Comparison of ENCODE assay signal across 8 cellular contexts in the genomic region with DNA sequence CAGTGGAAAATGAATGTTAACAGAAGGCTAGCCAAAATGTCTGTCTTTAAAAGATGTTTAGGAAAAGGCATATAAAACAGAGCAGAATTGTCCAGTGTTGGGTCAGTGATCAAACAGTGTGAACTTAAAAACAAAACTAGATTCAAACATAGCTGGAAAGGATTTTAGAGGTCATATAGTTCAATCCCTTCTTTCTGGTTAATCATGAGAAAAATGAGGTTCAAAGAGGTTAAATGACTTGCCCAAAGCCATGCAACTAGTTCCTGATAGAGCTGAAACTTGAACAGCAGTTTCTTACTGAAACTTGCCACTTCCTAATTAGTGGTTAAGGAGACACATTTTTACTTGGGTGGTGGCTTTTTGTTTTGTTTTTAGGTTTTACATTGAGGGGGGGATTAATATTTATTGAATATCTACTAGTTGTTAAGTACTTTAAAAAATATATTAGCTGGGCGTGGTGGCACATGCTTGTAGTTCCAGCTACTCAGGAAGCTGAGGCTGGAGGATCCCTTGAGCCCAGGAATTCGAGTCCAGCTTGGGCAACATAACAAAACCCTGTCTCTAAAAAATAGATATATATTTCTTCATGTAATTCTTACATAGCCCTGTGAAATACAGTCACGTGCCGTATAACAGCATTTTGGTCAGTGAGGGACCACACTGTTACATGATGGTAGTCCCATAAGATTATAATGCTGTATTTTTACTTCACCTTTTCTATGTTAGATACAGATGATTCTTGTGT. TPM values are rescaled to one million over a fixed set of nuclear protein-coding genes. Genes with fewer than 3 reads are reported as not detected.
DNase-seq lines count a peak whose midpoint lies in the region; ATAC-seq and TF ChIP-seq lines count a peak whose summit lies in the region.

No MANE protein-coding gene starts in this region.

- no peaks in the 10 kb centered on the region for H3K9me3 ChIP-seq in CD8-positive, alpha-beta memory T cell (ENCODE audit: low read length)
- no peaks in the 10 kb centered on the region for H3K9me3 ChIP-seq in HEK293 (ENCODE audit: control insufficient read depth, insufficient read depth, low read depth, low read length)
- no peaks in the 10 kb centered on the region for H3K9me3 ChIP-seq in ascending aorta

- H3K27me3 ChIP-seq in CD8-positive, alpha-beta memory T cell (ENCODE audit: insufficient read depth, low read length, poor library complexity, severe bottlenecking), result no peaks in the 10 kb centered on the region
- H3K27me3 ChIP-seq in ascending aorta, result no peaks in the 10 kb centered on the region

- peaks cover 62% of the 10 kb centered on the region for H3K4me1 ChIP-seq in CD8-positive, alpha-beta memory T cell (ENCODE audit: insufficient read depth, low read length)
- H3K4me1 ChIP-seq in HEK293 (ENCODE audit: control insufficient read depth, insufficient read depth, low read length), result peaks cover 20% of the 10 kb centered on the region
- H3K4me1 ChIP-seq in ascending aorta, result peaks cover 0 to 27% of the 10 kb centered on the region in 2 donors

- no peak for DNase-seq in CD8-positive, alpha-beta memory T cell
- no peak for DNase-seq in activated naive CD8-positive, alpha-beta T cell treated with anti-CD3 and anti-CD28 coated beads for 36 hours
- no peak for DNase-seq in mesothelial cell of epicardium (ENCODE audit: low spot score in 2 of 2, unreplicated experiment in 2 of 2)
- no peak for DNase-seq in ascending aorta (ENCODE audit: low spot score in 2 of 2)
- no peak for DNase-seq in NCI-H2081 treated with DMSO at 0.1 percent for 48 hours (lab: John Stamatoyannopoulos, UW)
- DNase-seq in DMS53 (lab: John Stamatoyannopoulos, UW), result no peak

- peak overlapping the region in 7 of 8 donors; percentile 60 to 89 (median 82) for H3K27ac Mint-ChIP-seq in CD8-positive, alpha-beta memory T cell
- H3K27ac Mint-ChIP-seq in activated naive CD8-positive, alpha-beta T cell treated with anti-CD3 and anti-CD28 coated beads for 36 hours, result peak overlapping the region; percentile 27
- peak overlapping the region; percentile 35 for H3K27ac Mint-ChIP-seq in mesothelial cell of epicardium

- no peak for TF ChIP-seq CTCF in HEK293 (tag by site-specific recombination; IDR thresholded peaks at IDR 0.05)
- TF ChIP-seq CTCF in mesothelial cell of epicardium (IDR thresholded peaks at IDR 0.05; ENCODE audit: unreplicated experiment), result no peak
- TF ChIP-seq CTCF in ascending aorta (IDR thresholded peaks at IDR 0.05), result no peak

- CTCF ChIA-PET in CD8-positive, alpha-beta memory T cell (lab: Charles Lee), result interaction anchor here (0.6 to 1.9 kb wide), 4 partner anchors 9 to 53 kb away, joined by 3 to 6 read pairs (median 5); no protein-coding TSS in a partner anchor
- CTCF ChIA-PET in HEK293 (lab: Yijun Ruan, JAX), result interaction anchor here (0.6 to 3.8 kb wide), 12 partner anchors 10 to 1479 kb away, joined by 3 to 49 read pairs (median 6); no protein-coding TSS in a partner anchor

- intact Hi-C loops in ascending aorta (cut with DNase I), result no loop called here

- H3K27ac ChIP-seq in CD8-positive, alpha-beta memory T cell (ENCODE audit: low read depth, low read length), result no peak overlapping the region
- H3K27ac ChIP-seq in HEK293 (ENCODE audit: extremely low read depth, low read depth, low read length) (no peak overlapping the region), ascending aorta (no peak overlapping the region)

- H3K36me3 ChIP-seq in CD8-positive, alpha-beta memory T cell (ENCODE audit: insufficient read depth, low read length), result no peaks in the 10 kb centered on the region
- peaks cover 0 to 19% of the 10 kb centered on the region in 2 experiments; a peak in 1 of 3 replicates for H3K36me3 ChIP-seq in HEK293 (ENCODE audit: control insufficient read depth in 2 of 2, insufficient read depth in 1 of 2, low read length in 2 of 2)
- peaks cover 13 to 19% of the 10 kb centered on the region in 2 donors for H3K36me3 ChIP-seq in ascending aorta

- POLR2A ChIA-PET in CD8-positive, alpha-beta memory T cell (lab: Charles Lee), result interaction anchor here (0.7 to 0.9 kb wide), 2 partner anchors 35 to 188 kb away, joined by 3 read pairs; partner anchors contain the start of gene TAMALIN
- POLR2A ChIA-PET in HEK293 (lab: Yijun Ruan, JAX), result no interaction called here

- peak overlapping the region; percentile 11 for H3K4me3 ChIP-seq in CD8-positive, alpha-beta memory T cell (ENCODE audit: low read length)
- H3K4me3 ChIP-seq in HEK293 (ENCODE audit: low read depth, low read length) (no peak overlapping the region), ascending aorta (no peak overlapping the region)

- H3K36me3 Mint-ChIP-seq in CD8-positive, alpha-beta memory T cell, result peaks cover 6 to 17% (median 15%) of the 10 kb centered on the region in 3 donors
- peaks cover 17% of the 10 kb centered on the region for H3K36me3 Mint-ChIP-seq in activated naive CD8-positive, alpha-beta T cell treated with anti-CD3 and anti-CD28 coated beads for 36 hours
- peaks cover 17% of the 10 kb centered on the region for H3K36me3 Mint-ChIP-seq in mesothelial cell of epicardium

- peaks cover 65 to 76% (median 70%) of the 10 kb centered on the region in 3 donors for H3K4me1 Mint-ChIP-seq in CD8-positive, alpha-beta memory T cell
- peaks cover 69% of the 10 kb centered on the region for H3K4me1 Mint-ChIP-seq in activated naive CD8-positive, alpha-beta T cell treated with anti-CD3 and anti-CD28 coated beads for 36 hours
- H3K4me1 Mint-ChIP-seq in mesothelial cell of epicardium, result peaks cover 22% of the 10 kb centered on the region

- peaks cover 0 to 1% of the 10 kb centered on the region in 2 donors for H3K27me3 Mint-ChIP-seq in CD8-positive, alpha-beta memory T cell
- H3K27me3 Mint-ChIP-seq in activated naive CD8-positive, alpha-beta T cell treated with anti-CD3 and anti-CD28 coated beads for 36 hours, result no peaks in the 10 kb centered on the region
- H3K27me3 Mint-ChIP-seq in mesothelial cell of epicardium (ENCODE audit: low read depth), result no peaks in the 10 kb centered on the region

- ATAC-seq in HG03520 (IDR thresholded peaks at IDR 0.05; ENCODE audit: unreplicated experiment), result no peak

- H3K4me3 Mint-ChIP-seq in CD8-positive, alpha-beta memory T cell, result peak overlapping the region; percentile 0 to 82 (median 63)
- peak overlapping the region; percentile 23 for H3K4me3 Mint-ChIP-seq in activated naive CD8-positive, alpha-beta T cell treated with anti-CD3 and anti-CD28 coated beads for 36 hours
- no peak overlapping the region for H3K4me3 Mint-ChIP-seq in mesothelial cell of epicardium

- no peaks in the 10 kb centered on the region for H3K9me3 Mint-ChIP-seq in CD8-positive, alpha-beta memory T cell
- H3K9me3 Mint-ChIP-seq in activated naive CD8-positive, alpha-beta T cell treated with anti-CD3 and anti-CD28 coated beads for 36 hours, result no peaks in the 10 kb centered on the region
- no peaks in the 10 kb centered on the region for H3K9me3 Mint-ChIP-seq in mesothelial cell of epicardium

TF ChIP-seq in HEK293, 187 proteins besides CTCF, POLR2A, EP300 and RAD21:
- TF ChIP-seq ZBTB21 (tag by site-specific recombination; IDR thresholded peaks at IDR 0.05) (no peak), PRDM6 (tag by site-specific recombination; IDR thresholded peaks at IDR 0.05) (0 out of 2 replicates have a peak, but pooled peaks have one; percentile 3), ZNF2 (tag by site-specific recombination; IDR thresholded peaks at IDR 0.05) (no peak), SCRT2 (tag by site-specific recombination; IDR thresholded peaks at IDR 0.05) (peak; percentile 76; the same call in 1 of the 2 replicates)

RNA-seq across cellular contexts. Expression of gene ACVR1B, which starts 20.4 kb away (rescaled TPM):
- 1 to 10 TPM; 7.8 to 8.7 TPM for total RNA-seq in CD8-positive, alpha-beta memory T cell
- 1.3 TPM for polyA plus RNA-seq in CD8-positive, alpha-beta memory T cell
- total RNA-seq in activated naive CD8-positive, alpha-beta T cell treated with anti-CD3 and anti-CD28 coated beads for 36 hours, result 10 to 100 TPM in 1 of 2 experiments, 1 to 10 TPM in 1; 9.9 to 10.2 TPM
- total RNA-seq in mesothelial cell of epicardium (31.2 to 31.3 TPM (median 31.2 TPM) in 3 replicates), ascending aorta (18.7 TPM)

RNA-seq across cellular contexts. Expression of gene TAMALIN, which starts 34.9 kb away (rescaled TPM):
- 1 to 10 TPM; 7.3 to 8.4 TPM for total RNA-seq in CD8-positive, alpha-beta memory T cell
- 1.4 TPM for polyA plus RNA-seq in CD8-positive, alpha-beta memory T cell
- 10 to 100 TPM in 1 of 2 experiments, 1 to 10 TPM in 1; 9.1 to 11.3 TPM for total RNA-seq in activated naive CD8-positive, alpha-beta T cell treated with anti-CD3 and anti-CD28 coated beads for 36 hours
- total RNA-seq in mesothelial cell of epicardium (20.3 to 24.3 TPM (median 22.0 TPM) in 3 replicates), ascending aorta (32.6 TPM)

Comparison
In these comparisons a context has a peak if more than half of its experiments do, and no peak if none do; other contexts are left out.
1. H3K27ac Mint-ChIP-seq: peak in every context shown above with its lines; median percentile 82 in CD8-positive, alpha-beta memory T cell; 35 in mesothelial cell of epicardium; 27 in activated naive CD8-positive, alpha-beta T cell treated with anti-CD3 and anti-CD28 coated beads for 36 hours.